16 cellular contexts compared by ENCODE assay signal in genomic region chr1:23420778-23421177, GRCh38.
"Had no signal": no experiment of that assay in that cellular context is flagged by ENCODE, and none has a peak within 500 bp of the region (broad histone marks: within the 10 kb centered on the region; RNA-seq: fewer than 3 reads in every experiment).

No MANE protein-coding gene starts in this region.

- DNase-seq: activated naive CD4-positive, alpha-beta T cell; activated naive CD8-positive, alpha-beta T cell treated with anti-CD3 and anti-CD28 coated beads, Interleukin-2, amount 10 ng/mL, durations not matched to agents 7 days and 5 days; activated T-cell treated with anti-CD3 and anti-CD28 coated beads, Interleukin-2, amount 50 U/mL, for 1 hour; amniotic stem cell; immature natural killer cell; mammary epithelial cell; midbrain; nephron progenitor cell; spleen; stimulated activated CD4-positive, alpha-beta T cell treated with anti-CD3 and anti-CD28 coated beads, Interleukin-4, amount 100 ng/mL, for 1 hour; stimulated activated naive CD4-positive, alpha-beta T cell; T-helper 9 cell had no signal

- ATAC-seq: activated T-helper 17 cell treated with anti-CD3 and anti-CD28 coated beads, Interleukin-2, amount 50 U/mL, for 72 hours; left lobe of liver; WTC11 had no signal

- H3K36me3 Mint-ChIP-seq: immature natural killer cell had no signal

- H3K27ac ChIP-seq: cardiac muscle cell, spleen had no signal

- H3K27me3 ChIP-seq: cardiac muscle cell had no signal

- H3K4me3 Mint-ChIP-seq: activated naive CD8-positive, alpha-beta T cell treated with anti-CD3 and anti-CD28 coated beads, Interleukin-2, amount 10 ng/mL, durations not matched to agents 7 days and 5 days; activated T-helper 17 cell treated with anti-CD3 and anti-CD28 coated beads, Interleukin-2, amount 50 U/mL, for 72 hours; immature natural killer cell; nephron progenitor cell; WTC11 had no signal

- H3K9me3 ChIP-seq: spleen had no signal

- H3K9me3 Mint-ChIP-seq: activated naive CD8-positive, alpha-beta T cell treated with anti-CD3 and anti-CD28 coated beads, Interleukin-2, amount 10 ng/mL, durations not matched to agents 7 days and 5 days; activated T-helper 17 cell treated with anti-CD3 and anti-CD28 coated beads, Interleukin-2, amount 50 U/mL, for 72 hours; immature natural killer cell; WTC11 had no signal

- H3K27ac Mint-ChIP-seq: activated naive CD8-positive, alpha-beta T cell treated with anti-CD3 and anti-CD28 coated beads, Interleukin-2, amount 10 ng/mL, durations not matched to agents 7 days and 5 days; activated T-helper 17 cell treated with anti-CD3 and anti-CD28 coated beads, Interleukin-2, amount 50 U/mL, for 72 hours; immature natural killer cell; nephron progenitor cell; WTC11 had no signal

- H3K4me3 ChIP-seq: cardiac muscle cell, spleen had no signal
